In the genomic region with DNA sequence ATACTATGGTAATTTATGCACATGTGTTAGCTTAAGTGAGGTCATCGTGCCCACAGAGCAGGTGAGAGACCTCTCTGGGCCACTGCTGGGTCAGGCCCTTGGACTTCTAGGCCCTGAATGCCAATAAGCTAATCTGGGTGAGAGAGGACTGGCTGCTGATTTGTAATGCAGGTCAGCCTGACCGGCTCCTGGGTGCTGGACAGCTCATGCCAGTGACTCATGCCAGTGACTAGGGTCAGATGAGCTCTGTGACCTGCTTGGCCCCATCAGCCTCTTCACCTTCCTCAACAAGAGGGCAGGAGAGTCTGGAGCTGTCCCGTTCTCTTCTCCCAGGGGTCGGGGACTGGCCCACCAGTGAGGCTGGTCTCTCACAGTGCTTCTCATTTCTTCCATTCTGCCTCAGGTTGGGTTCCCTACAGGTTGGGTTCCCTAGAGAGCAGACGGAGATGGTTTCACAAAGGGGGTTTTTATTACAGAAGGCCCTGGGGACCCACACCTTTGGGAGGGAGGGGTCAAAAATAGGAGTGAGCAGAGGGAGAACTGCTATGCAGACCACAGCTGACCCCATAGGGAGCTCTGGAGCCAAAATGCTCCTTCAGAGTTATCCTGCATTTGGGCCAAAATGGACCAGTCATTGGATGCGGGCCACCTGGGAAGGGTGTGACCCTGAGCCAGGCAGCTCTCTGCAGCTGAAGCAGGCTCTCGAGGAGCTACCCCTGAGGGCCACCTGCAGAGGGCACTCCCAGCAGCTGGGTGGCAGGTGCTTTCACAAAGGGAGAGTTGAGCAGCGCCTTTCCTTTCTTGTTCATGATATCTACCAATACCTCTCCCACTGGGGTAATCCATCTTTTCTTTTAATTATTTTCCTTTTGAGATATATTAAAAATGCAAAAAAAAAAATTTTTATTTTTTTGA, we compare ENCODE assay signal across 1 cellular context.
A peak's percentile ranks its signal among the peaks of the same experiment; 100 is the strongest.
TF ChIP-seq lines count a peak whose summit lies in the region.

No MANE protein-coding gene starts in this region.

TF ChIP-seq in HepG2, 621 proteins besides CTCF, POLR2A, EP300 and RAD21 (continued from another document and continues in another):
- 0 out of 2 replicates have a peak, but pooled peaks have one; percentile 11 for TF ChIP-seq HES4 (CRISPR knock-in tag; IDR thresholded peaks at IDR 0.05; ENCODE audit: borderline replicate concordance)
- no peak for TF ChIP-seq ZNF451 (CRISPR knock-in tag; IDR thresholded peaks at IDR 0.05)
- TF ChIP-seq ZBTB38 (CRISPR knock-in tag; IDR thresholded peaks at IDR 0.05) = 0 out of 2 replicates have a peak, but pooled peaks have one; percentile 15
- TF ChIP-seq, protein P1, sequence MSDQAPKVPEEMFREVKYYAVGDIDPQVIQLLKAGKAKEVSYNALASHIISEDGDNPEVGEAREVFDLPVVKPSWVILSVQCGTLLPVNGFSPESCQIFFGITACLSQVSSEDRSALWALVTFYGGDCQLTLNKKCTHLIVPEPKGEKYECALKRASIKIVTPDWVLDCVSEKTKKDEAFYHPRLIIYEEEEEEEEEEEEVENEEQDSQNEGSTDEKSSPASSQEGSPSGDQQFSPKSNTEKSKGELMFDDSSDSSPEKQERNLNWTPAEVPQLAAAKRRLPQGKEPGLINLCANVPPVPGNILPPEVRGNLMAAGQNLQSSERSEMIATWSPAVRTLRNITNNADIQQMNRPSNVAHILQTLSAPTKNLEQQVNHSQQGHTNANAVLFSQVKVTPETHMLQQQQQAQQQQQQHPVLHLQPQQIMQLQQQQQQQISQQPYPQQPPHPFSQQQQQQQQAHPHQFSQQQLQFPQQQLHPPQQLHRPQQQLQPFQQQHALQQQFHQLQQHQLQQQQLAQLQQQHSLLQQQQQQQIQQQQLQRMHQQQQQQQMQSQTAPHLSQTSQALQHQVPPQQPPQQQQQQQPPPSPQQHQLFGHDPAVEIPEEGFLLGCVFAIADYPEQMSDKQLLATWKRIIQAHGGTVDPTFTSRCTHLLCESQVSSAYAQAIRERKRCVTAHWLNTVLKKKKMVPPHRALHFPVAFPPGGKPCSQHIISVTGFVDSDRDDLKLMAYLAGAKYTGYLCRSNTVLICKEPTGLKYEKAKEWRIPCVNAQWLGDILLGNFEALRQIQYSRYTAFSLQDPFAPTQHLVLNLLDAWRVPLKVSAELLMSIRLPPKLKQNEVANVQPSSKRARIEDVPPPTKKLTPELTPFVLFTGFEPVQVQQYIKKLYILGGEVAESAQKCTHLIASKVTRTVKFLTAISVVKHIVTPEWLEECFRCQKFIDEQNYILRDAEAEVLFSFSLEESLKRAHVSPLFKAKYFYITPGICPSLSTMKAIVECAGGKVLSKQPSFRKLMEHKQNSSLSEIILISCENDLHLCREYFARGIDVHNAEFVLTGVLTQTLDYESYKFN (CRISPR knock-in tag; conservative IDR thresholded peaks at IDR 0.05) = 0 out of 2 replicates have a peak, but pooled peaks have one; percentile 14
- TF ChIP-seq ZNF709 (CRISPR knock-in tag; IDR thresholded peaks at IDR 0.05) = 0 out of 2 replicates have a peak, but pooled peaks have one; percentile 27
- TF ChIP-seq, protein P2, sequence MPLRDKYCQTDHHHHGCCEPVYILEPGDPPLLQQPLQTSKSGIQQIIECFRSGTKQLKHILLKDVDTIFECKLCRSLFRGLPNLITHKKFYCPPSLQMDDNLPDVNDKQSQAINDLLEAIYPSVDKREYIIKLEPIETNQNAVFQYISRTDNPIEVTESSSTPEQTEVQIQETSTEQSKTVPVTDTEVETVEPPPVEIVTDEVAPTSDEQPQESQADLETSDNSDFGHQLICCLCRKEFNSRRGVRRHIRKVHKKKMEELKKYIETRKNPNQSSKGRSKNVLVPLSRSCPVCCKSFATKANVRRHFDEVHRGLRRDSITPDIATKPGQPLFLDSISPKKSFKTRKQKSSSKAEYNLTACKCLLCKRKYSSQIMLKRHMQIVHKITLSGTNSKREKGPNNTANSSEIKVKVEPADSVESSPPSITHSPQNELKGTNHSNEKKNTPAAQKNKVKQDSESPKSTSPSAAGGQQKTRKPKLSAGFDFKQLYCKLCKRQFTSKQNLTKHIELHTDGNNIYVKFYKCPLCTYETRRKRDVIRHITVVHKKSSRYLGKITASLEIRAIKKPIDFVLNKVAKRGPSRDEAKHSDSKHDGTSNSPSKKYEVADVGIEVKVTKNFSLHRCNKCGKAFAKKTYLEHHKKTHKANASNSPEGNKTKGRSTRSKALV (CRISPR knock-in tag; IDR thresholded peaks at IDR 0.05) = no peak
- no peak for TF ChIP-seq ZNF883 (CRISPR knock-in tag; IDR thresholded peaks at IDR 0.05; ENCODE audit: not compliant biosample characterization)
- no peak for TF ChIP-seq FOXP1 (IDR thresholded peaks at IDR 0.05)
- TF ChIP-seq FOXP1 (CRISPR knock-in tag; IDR thresholded peaks at IDR 0.05) = no peak
- TF ChIP-seq, protein P3, sequence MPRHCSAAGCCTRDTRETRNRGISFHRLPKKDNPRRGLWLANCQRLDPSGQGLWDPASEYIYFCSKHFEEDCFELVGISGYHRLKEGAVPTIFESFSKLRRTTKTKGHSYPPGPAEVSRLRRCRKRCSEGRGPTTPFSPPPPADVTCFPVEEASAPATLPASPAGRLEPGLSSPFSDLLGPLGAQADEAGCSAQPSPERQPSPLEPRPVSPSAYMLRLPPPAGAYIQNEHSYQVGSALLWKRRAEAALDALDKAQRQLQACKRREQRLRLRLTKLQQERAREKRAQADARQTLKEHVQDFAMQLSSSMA (CRISPR knock-in tag; IDR thresholded peaks at IDR 0.05) = no peak
- TF ChIP-seq CENPX (CRISPR knock-in tag; IDR thresholded peaks at IDR 0.05) = no peak
- TF ChIP-seq, protein P4, sequence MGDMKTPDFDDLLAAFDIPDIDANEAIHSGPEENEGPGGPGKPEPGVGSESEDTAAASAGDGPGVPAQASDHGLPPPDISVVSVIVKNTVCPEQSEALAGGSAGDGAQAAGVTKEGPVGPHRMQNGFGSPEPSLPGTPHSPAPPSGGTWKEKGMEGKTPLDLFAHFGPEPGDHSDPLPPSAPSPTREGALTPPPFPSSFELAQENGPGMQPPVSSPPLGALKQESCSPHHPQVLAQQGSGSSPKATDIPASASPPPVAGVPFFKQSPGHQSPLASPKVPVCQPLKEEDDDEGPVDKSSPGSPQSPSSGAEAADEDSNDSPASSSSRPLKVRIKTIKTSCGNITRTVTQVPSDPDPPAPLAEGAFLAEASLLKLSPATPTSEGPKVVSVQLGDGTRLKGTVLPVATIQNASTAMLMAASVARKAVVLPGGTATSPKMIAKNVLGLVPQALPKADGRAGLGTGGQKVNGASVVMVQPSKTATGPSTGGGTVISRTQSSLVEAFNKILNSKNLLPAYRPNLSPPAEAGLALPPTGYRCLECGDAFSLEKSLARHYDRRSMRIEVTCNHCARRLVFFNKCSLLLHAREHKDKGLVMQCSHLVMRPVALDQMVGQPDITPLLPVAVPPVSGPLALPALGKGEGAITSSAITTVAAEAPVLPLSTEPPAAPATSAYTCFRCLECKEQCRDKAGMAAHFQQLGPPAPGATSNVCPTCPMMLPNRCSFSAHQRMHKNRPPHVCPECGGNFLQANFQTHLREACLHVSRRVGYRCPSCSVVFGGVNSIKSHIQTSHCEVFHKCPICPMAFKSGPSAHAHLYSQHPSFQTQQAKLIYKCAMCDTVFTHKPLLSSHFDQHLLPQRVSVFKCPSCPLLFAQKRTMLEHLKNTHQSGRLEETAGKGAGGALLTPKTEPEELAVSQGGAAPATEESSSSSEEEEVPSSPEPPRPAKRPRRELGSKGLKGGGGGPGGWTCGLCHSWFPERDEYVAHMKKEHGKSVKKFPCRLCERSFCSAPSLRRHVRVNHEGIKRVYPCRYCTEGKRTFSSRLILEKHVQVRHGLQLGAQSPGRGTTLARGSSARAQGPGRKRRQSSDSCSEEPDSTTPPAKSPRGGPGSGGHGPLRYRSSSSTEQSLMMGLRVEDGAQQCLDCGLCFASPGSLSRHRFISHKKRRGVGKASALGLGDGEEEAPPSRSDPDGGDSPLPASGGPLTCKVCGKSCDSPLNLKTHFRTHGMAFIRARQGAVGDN (CRISPR knock-in tag; IDR thresholded peaks at IDR 0.05) = peak; percentile 50
- TF ChIP-seq, protein P5, sequence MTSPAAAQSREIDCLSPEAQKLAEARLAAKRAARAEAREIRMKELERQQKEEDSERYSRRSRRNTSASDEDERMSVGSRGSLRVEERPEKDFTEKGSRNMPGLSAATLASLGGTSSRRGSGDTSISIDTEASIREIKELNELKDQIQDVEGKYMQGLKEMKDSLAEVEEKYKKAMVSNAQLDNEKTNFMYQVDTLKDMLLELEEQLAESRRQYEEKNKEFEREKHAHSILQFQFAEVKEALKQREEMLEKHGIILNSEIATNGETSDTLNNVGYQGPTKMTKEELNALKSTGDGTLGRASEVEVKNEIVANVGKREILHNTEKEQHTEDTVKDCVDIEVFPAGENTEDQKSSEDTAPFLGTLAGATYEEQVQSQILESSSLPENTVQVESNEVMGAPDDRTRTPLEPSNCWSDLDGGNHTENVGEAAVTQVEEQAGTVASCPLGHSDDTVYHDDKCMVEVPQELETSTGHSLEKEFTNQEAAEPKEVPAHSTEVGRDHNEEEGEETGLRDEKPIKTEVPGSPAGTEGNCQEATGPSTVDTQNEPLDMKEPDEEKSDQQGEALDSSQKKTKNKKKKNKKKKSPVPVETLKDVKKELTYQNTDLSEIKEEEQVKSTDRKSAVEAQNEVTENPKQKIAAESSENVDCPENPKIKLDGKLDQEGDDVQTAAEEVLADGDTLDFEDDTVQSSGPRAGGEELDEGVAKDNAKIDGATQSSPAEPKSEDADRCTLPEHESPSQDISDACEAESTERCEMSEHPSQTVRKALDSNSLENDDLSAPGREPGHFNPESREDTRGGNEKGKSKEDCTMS (CRISPR knock-in tag; conservative IDR thresholded peaks at IDR 0.05) = no peak
- TF ChIP-seq NFYB (CRISPR knock-in tag; IDR thresholded peaks at IDR 0.05) = no peak
- TF ChIP-seq ZNF598 (CRISPR knock-in tag; IDR thresholded peaks at IDR 0.05; ENCODE audit: borderline replicate concordance) = no peak
- TF ChIP-seq, protein P6, sequence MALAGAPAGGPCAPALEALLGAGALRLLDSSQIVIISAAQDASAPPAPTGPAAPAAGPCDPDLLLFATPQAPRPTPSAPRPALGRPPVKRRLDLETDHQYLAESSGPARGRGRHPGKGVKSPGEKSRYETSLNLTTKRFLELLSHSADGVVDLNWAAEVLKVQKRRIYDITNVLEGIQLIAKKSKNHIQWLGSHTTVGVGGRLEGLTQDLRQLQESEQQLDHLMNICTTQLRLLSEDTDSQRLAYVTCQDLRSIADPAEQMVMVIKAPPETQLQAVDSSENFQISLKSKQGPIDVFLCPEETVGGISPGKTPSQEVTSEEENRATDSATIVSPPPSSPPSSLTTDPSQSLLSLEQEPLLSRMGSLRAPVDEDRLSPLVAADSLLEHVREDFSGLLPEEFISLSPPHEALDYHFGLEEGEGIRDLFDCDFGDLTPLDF (CRISPR knock-in tag; IDR thresholded peaks at IDR 0.05) = no peak
- no peak for TF ChIP-seq SETDB1 (CRISPR knock-in tag; IDR thresholded peaks at IDR 0.05; ENCODE audit: borderline replicate concordance)
- TF ChIP-seq ZNF326 (CRISPR knock-in tag; IDR thresholded peaks at IDR 0.05; ENCODE audit: borderline replicate concordance) = no peak
- 0 out of 2 replicates have a peak, but pooled peaks have one; percentile 39 for TF ChIP-seq PITX1 (CRISPR knock-in tag; IDR thresholded peaks at IDR 0.05)
- TF ChIP-seq SNAI1 (CRISPR knock-in tag; IDR thresholded peaks at IDR 0.05; ENCODE audit: borderline replicate concordance) = 0 out of 2 replicates have a peak, but pooled peaks have one; percentile 66
- TF ChIP-seq, protein P7, sequence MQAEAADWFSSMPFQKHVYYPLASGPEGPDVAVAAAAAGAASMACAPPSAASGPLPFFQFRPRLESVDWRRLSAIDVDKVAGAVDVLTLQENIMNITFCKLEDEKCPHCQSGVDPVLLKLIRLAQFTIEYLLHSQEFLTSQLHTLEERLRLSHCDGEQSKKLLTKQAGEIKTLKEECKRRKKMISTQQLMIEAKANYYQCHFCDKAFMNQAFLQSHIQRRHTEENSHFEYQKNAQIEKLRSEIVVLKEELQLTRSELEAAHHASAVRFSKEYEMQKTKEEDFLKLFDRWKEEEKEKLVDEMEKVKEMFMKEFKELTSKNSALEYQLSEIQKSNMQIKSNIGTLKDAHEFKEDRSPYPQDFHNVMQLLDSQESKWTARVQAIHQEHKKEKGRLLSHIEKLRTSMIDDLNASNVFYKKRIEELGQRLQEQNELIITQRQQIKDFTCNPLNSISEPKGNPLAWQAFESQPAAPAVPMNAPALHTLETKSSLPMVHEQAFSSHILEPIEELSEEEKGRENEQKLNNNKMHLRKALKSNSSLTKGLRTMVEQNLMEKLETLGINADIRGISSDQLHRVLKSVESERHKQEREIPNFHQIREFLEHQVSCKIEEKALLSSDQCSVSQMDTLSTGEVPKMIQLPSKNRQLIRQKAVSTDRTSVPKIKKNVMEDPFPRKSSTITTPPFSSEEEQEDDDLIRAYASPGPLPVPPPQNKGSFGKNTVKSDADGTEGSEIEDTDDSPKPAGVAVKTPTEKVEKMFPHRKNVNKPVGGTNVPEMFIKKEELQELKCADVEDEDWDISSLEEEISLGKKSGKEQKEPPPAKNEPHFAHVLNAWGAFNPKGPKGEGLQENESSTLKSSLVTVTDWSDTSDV (CRISPR knock-in tag; IDR thresholded peaks at IDR 0.05) = no peak
- no peak for TF ChIP-seq KDM6A (CRISPR knock-in tag; IDR thresholded peaks at IDR 0.05; ENCODE audit: low read depth)
- TF ChIP-seq SAP130 (CRISPR knock-in tag; IDR thresholded peaks at IDR 0.05; ENCODE audit: low read depth) = peak; percentile 63
- TF ChIP-seq ARNTL (CRISPR knock-in tag; IDR thresholded peaks at IDR 0.05) = no peak
- TF ChIP-seq, protein P8, sequence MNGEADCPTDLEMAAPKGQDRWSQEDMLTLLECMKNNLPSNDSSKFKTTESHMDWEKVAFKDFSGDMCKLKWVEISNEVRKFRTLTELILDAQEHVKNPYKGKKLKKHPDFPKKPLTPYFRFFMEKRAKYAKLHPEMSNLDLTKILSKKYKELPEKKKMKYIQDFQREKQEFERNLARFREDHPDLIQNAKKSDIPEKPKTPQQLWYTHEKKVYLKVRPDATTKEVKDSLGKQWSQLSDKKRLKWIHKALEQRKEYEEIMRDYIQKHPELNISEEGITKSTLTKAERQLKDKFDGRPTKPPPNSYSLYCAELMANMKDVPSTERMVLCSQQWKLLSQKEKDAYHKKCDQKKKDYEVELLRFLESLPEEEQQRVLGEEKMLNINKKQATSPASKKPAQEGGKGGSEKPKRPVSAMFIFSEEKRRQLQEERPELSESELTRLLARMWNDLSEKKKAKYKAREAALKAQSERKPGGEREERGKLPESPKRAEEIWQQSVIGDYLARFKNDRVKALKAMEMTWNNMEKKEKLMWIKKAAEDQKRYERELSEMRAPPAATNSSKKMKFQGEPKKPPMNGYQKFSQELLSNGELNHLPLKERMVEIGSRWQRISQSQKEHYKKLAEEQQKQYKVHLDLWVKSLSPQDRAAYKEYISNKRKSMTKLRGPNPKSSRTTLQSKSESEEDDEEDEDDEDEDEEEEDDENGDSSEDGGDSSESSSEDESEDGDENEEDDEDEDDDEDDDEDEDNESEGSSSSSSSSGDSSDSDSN (CRISPR knock-in tag; IDR thresholded peaks at IDR 0.05) = 0 out of 2 replicates have a peak, but pooled peaks have one; percentile 14
- TF ChIP-seq ZNF224 (CRISPR knock-in tag; IDR thresholded peaks at IDR 0.05) = no peak
- TF ChIP-seq, protein P9, sequence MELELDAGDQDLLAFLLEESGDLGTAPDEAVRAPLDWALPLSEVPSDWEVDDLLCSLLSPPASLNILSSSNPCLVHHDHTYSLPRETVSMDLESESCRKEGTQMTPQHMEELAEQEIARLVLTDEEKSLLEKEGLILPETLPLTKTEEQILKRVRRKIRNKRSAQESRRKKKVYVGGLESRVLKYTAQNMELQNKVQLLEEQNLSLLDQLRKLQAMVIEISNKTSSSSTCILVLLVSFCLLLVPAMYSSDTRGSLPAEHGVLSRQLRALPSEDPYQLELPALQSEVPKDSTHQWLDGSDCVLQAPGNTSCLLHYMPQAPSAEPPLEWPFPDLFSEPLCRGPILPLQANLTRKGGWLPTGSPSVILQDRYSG (CRISPR knock-in tag; IDR thresholded peaks at IDR 0.05) = no peak
- TF ChIP-seq SMC3 (IDR thresholded peaks at IDR 0.05; ENCODE audit: low read length) = peak; percentile 35; the same call in 1 of the 2 replicates
